In genomic region chr6:41780623-41781301, GRCh38 we compare ENCODE assay signal across 8 cellular contexts. TPM values are rescaled to one million over a fixed set of nuclear protein-coding genes. Genes with fewer than 3 reads are reported as not detected.
DNase-seq lines count a peak whose midpoint lies in the region; ATAC-seq and TF ChIP-seq lines count a peak whose summit lies in the region.

A gene with protein sequence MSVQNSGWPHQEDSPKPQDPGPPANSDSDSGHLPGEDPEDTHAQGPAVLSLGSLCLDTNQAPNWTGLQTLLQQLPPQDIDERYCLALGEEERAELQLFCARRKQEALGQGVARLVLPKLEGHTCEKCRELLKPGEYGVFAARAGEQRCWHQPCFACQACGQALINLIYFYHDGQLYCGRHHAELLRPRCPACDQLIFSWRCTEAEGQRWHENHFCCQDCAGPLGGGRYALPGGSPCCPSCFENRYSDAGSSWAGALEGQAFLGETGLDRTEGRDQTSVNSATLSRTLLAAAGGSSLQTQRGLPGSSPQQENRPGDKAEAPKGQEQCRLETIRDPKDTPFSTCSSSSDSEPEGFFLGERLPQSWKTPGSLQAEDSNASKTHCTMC (plus strand): TSS chr6:41780782. CDS start chr6:41783474, 2,692 bp downstream.

- POLR2A ChIA-PET in CD8-positive, alpha-beta memory T cell (lab: Charles Lee): interaction anchor here (0.6 to 1.2 kb wide), 2 partner anchors 269 to 434 kb away, joined by 3 read pairs; no protein-coding TSS in a partner anchor

- no peaks in the 10 kb centered on the region for H3K27me3 ChIP-seq in CD8-positive, alpha-beta memory T cell (ENCODE audit: insufficient read depth, low read length, poor library complexity, severe bottlenecking)
- peaks cover 45% of the 10 kb centered on the region for H3K27me3 ChIP-seq in HUES48 (ENCODE audit: control insufficient read depth, insufficient read depth, low read length)
- no peaks in the 10 kb centered on the region for H3K27me3 ChIP-seq in heart right ventricle

- intact Hi-C loops in heart right ventricle (cut with DNase I): loop anchor here (1.0 to 10.0 kb wide), 10 partner anchors 43 to 434 kb away; partner anchors contain the start of genes MRPS10 (in 2 of the 10), USP49 (in 2 of the 10) and TFEB (in 1 of the 10)

- peak in 1 of 5 donors; percentile 13 for DNase-seq in CD8-positive, alpha-beta memory T cell
- DNase-seq in heart right ventricle: peak; percentile 63 to 73
- no peak for DNase-seq in progenitor cell of endocrine pancreas (ENCODE audit: low spot score, unreplicated experiment)
- no peak for DNase-seq in KBM-7

- CTCF ChIA-PET in CD8-positive, alpha-beta memory T cell (lab: Charles Lee): interaction anchor here (1.1 to 11.2 kb wide), 3 partner anchors 11 to 324 kb away, joined by 3 to 175 read pairs (median 5); partner anchors contain the start of gene TAF8

- H3K4me3 Mint-ChIP-seq in CD8-positive, alpha-beta memory T cell: peak within 1 kb of the TSS; percentile 80 to 97 (median 87)
- peak within 1 kb of the TSS; percentile 91 for H3K4me3 Mint-ChIP-seq in activated naive CD8-positive, alpha-beta T cell
- peak within 1 kb of the TSS; percentile 86 for H3K4me3 Mint-ChIP-seq in progenitor cell of endocrine pancreas (ENCODE audit: low read depth)

- no peak within 1 kb of the TSS for H3K9ac ChIP-seq in HUES48 (ENCODE audit: low read depth, low read length)

- H3K4me3 ChIP-seq in CD8-positive, alpha-beta memory T cell (ENCODE audit: low read length): peak within 1 kb of the TSS; percentile 78
- H3K4me3 ChIP-seq in HUES48 (ENCODE audit: low read depth, low read length): peak within 1 kb of the TSS; percentile 86
- H3K4me3 ChIP-seq in heart right ventricle: peak within 1 kb of the TSS; percentile 65 to 99 (median 90)

- in situ Hi-C loops in KBM-7 (cut with MboI; ENCODE audit: low pct_unique_long_range_greater_than_20kb, low sequenced_read_pairs): loop anchor here (10.0 kb wide), 1 partner anchor 264 kb away; no protein-coding TSS in a partner anchor

- H3K36me3 Mint-ChIP-seq in CD8-positive, alpha-beta memory T cell: peaks cover 0 to 12% (median 4%) of the 10 kb centered on the region in 3 donors
- H3K36me3 Mint-ChIP-seq in activated naive CD8-positive, alpha-beta T cell: no peaks in the 10 kb centered on the region
- H3K36me3 Mint-ChIP-seq in progenitor cell of endocrine pancreas (ENCODE audit: insufficient read depth): no peaks in the 10 kb centered on the region

- peak within 1 kb of the TSS; percentile 54 for H3K27ac ChIP-seq in CD8-positive, alpha-beta memory T cell (ENCODE audit: low read depth, low read length)
- H3K27ac ChIP-seq in HUES48 (ENCODE audit: low read depth, low read length) (no peak within 1 kb of the TSS), heart right ventricle (peak within 1 kb of the TSS; percentile 66 to 99 (median 94))

- TF ChIP-seq CTCF in heart right ventricle (IDR thresholded peaks at IDR 0.05) (no peak), progenitor cell of endocrine pancreas (IDR thresholded peaks at IDR 0.05; ENCODE audit: unreplicated experiment) (no peak)

- H3K27me3 Mint-ChIP-seq in CD8-positive, alpha-beta memory T cell: peaks cover 5 to 7% of the 10 kb centered on the region in 2 donors
- H3K27me3 Mint-ChIP-seq in activated naive CD8-positive, alpha-beta T cell: no peaks in the 10 kb centered on the region
- H3K27me3 Mint-ChIP-seq in progenitor cell of endocrine pancreas: peaks cover 8% of the 10 kb centered on the region

- peak; percentile 39 to 81 (median 70) for ATAC-seq in heart right ventricle
- no peak for ATAC-seq in GM18873 (IDR thresholded peaks at IDR 0.05; ENCODE audit: low FRiP score, unreplicated experiment)
- ATAC-seq in GM21619 (IDR thresholded peaks at IDR 0.05; ENCODE audit: unreplicated experiment): no peak

- H3K27ac Mint-ChIP-seq in CD8-positive, alpha-beta memory T cell: peak within 1 kb of the TSS in 7 of 8 donors; percentile 31 to 78 (median 63)
- H3K27ac Mint-ChIP-seq in activated naive CD8-positive, alpha-beta T cell: peak within 1 kb of the TSS; percentile 61
- peak within 1 kb of the TSS; percentile 86 for H3K27ac Mint-ChIP-seq in progenitor cell of endocrine pancreas

- peaks cover under 1% of the 10 kb centered on the region for H3K36me3 ChIP-seq in CD8-positive, alpha-beta memory T cell (ENCODE audit: insufficient read depth, low read length)
- H3K36me3 ChIP-seq in HUES48 (ENCODE audit: control insufficient read depth, insufficient read depth, low read length) (0 out of 2 replicates have a peak, but pooled peaks cover 5% of the 10 kb centered on the region), heart right ventricle (peaks cover 0 to 37% (median 5%) of the 10 kb centered on the region in 9 donors)

- H3K4me1 Mint-ChIP-seq in CD8-positive, alpha-beta memory T cell: peaks cover 19 to 37% (median 19%) of the 10 kb centered on the region in 3 donors
- H3K4me1 Mint-ChIP-seq in activated naive CD8-positive, alpha-beta T cell (ENCODE audit: low read depth): peaks cover 14% of the 10 kb centered on the region
- peaks cover 20% of the 10 kb centered on the region for H3K4me1 Mint-ChIP-seq in progenitor cell of endocrine pancreas (ENCODE audit: low read depth)

- WGBS in heart right ventricle, 2 donors: 1 to 2% methylated on average over 24 to 36 of the region's 36 CpGs

- no peaks in the 10 kb centered on the region for H3K9me3 ChIP-seq in CD8-positive, alpha-beta memory T cell (ENCODE audit: low read length)
- H3K9me3 ChIP-seq in HUES48 (ENCODE audit: control insufficient read depth, insufficient read depth, low read length) (no peaks in the 10 kb centered on the region), heart right ventricle (no peaks in the 10 kb centered on the region)

- H3K9me3 Mint-ChIP-seq in CD8-positive, alpha-beta memory T cell: no peaks in the 10 kb centered on the region
- no peaks in the 10 kb centered on the region for H3K9me3 Mint-ChIP-seq in activated naive CD8-positive, alpha-beta T cell (ENCODE audit: low read depth)
- no peaks in the 10 kb centered on the region for H3K9me3 Mint-ChIP-seq in progenitor cell of endocrine pancreas (ENCODE audit: low read depth)

- H3K4me1 ChIP-seq in CD8-positive, alpha-beta memory T cell (ENCODE audit: insufficient read depth, low read length): peaks cover 16% of the 10 kb centered on the region
- H3K4me1 ChIP-seq in HUES48 (ENCODE audit: control insufficient read depth, insufficient read depth, low read length) (0 out of 2 replicates have a peak, but pooled peaks cover 14% of the 10 kb centered on the region), heart right ventricle (peaks cover 17 to 67% (median 43%) of the 10 kb centered on the region in 9 donors)

RNA-seq across cellular contexts. Expression of the gene that starts here (rescaled TPM):
- not detected for total RNA-seq in CD8-positive, alpha-beta memory T cell
- not detected for polyA plus RNA-seq in CD8-positive, alpha-beta memory T cell
- total RNA-seq in heart right ventricle (1 to 10 TPM in 7 of 10 donors, under 1 TPM in 3; 0.38 to 4.7 (median 1.9) TPM), progenitor cell of endocrine pancreas (4.3 and 4.9 TPM in 2 replicates)
- polyA plus RNA-seq in heart right ventricle: 1 to 10 TPM; 1.6 to 6.1 TPM

Comparison
In these comparisons a context has a peak if more than half of its experiments do, and no peak if none do; other contexts are left out.
1. DNase-seq: peak in heart right ventricle (2 of 2); none in progenitor cell of endocrine pancreas (single experiment) and KBM-7 (single experiment).
2. ATAC-seq: peak in heart right ventricle (8 of 8); none in GM18873 (single experiment) and GM21619 (single experiment).
3. Peak in every context shown above with its lines, with median percentiles within 50 percentile points of each other: H3K4me3 ChIP-seq, H3K27ac Mint-ChIP-seq and H3K4me3 Mint-ChIP-seq.